In genomic region chr17:78042542-78042941, GRCh38 we compare ENCODE assay signal across 1 cellular context.
TF ChIP-seq lines count a peak whose summit lies in the region.

No MANE protein-coding gene starts in this region.

TF ChIP-seq in SK-N-SH treated with all-trans-retinoic acid at 6 μM for 48 hours, 23 proteins besides CTCF, POLR2A, EP300 and RAD21 (continued from another document):
- TF ChIP-seq CSRNP3 (CRISPR knock-in tag; IDR thresholded peaks at IDR 0.05) (no peak), PPARA (CRISPR knock-in tag; IDR thresholded peaks at IDR 0.05; ENCODE audit: borderline replicate concordance) (no peak), TOX (CRISPR knock-in tag; IDR thresholded peaks at IDR 0.05; ENCODE audit: borderline replicate concordance) (no peak), CSDC2 (CRISPR knock-in tag; IDR thresholded peaks at IDR 0.05) (no peak)
